Comparison of ENCODE assay signal across 1 cellular context in genomic region chr16:86073103-86073625, GRCh38.
TF ChIP-seq lines count a peak whose summit lies in the region.

No MANE protein-coding gene starts in this region.

TF ChIP-seq in HepG2, 621 proteins besides CTCF, POLR2A, EP300 and RAD21:
- TF ChIP-seq ZNF33A (CRISPR knock-in tag; IDR thresholded peaks at IDR 0.05; ENCODE audit: borderline replicate concordance) (no peak), STAT5B (CRISPR knock-in tag; IDR thresholded peaks at IDR 0.05) (no peak), ZFYVE20 (CRISPR knock-in tag; IDR thresholded peaks at IDR 0.05; ENCODE audit: borderline replicate concordance, low read depth) (no peak), SP4 (CRISPR knock-in tag; IDR thresholded peaks at IDR 0.05) (no peak), ZNF768 (CRISPR knock-in tag; IDR thresholded peaks at IDR 0.05) (peak; percentile 35; the same call in 1 of the 2 replicates), NRL (CRISPR knock-in tag; IDR thresholded peaks at IDR 0.05; ENCODE audit: borderline replicate concordance) (no peak)
- TF ChIP-seq, protein P1, sequence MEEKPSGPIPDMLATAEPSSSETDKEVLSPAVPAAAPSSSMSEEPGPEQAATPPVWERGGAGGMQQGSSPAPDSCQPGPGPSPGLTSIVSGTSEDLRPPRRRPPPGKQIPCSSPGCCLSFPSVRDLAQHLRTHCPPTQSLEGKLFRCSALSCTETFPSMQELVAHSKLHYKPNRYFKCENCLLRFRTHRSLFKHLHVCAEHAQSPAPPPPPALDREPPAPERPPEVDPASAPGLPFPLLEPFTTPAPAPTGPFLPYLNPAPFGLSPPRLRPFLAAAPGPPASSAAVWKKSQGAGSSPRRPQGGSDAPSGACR (CRISPR knock-in tag; IDR thresholded peaks at IDR 0.05), result no peak
- TF ChIP-seq, protein P2, sequence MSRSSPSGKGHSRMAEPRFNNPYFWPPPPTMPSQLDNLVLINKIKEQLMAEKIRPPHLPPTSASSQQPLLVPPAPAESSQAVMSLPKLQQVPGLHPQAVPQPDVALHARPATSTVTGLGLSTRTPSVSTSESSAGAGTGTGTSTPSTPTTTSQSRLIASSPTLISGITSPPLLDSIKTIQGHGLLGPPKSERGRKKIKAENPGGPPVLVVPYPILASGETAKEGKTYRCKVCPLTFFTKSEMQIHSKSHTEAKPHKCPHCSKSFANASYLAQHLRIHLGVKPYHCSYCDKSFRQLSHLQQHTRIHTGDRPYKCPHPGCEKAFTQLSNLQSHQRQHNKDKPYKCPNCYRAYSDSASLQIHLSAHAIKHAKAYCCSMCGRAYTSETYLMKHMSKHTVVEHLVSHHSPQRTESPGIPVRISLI (CRISPR knock-in tag; IDR thresholded peaks at IDR 0.05; ENCODE audit: borderline replicate concordance), result 0 out of 2 replicates have a peak, but pooled peaks have one; percentile 11
- TF ChIP-seq, protein P3, sequence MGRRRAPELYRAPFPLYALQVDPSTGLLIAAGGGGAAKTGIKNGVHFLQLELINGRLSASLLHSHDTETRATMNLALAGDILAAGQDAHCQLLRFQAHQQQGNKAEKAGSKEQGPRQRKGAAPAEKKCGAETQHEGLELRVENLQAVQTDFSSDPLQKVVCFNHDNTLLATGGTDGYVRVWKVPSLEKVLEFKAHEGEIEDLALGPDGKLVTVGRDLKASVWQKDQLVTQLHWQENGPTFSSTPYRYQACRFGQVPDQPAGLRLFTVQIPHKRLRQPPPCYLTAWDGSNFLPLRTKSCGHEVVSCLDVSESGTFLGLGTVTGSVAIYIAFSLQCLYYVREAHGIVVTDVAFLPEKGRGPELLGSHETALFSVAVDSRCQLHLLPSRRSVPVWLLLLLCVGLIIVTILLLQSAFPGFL (CRISPR knock-in tag; IDR thresholded peaks at IDR 0.05), result no peak
